ENCODE assay signal across 8 cellular contexts in the genomic region with DNA sequence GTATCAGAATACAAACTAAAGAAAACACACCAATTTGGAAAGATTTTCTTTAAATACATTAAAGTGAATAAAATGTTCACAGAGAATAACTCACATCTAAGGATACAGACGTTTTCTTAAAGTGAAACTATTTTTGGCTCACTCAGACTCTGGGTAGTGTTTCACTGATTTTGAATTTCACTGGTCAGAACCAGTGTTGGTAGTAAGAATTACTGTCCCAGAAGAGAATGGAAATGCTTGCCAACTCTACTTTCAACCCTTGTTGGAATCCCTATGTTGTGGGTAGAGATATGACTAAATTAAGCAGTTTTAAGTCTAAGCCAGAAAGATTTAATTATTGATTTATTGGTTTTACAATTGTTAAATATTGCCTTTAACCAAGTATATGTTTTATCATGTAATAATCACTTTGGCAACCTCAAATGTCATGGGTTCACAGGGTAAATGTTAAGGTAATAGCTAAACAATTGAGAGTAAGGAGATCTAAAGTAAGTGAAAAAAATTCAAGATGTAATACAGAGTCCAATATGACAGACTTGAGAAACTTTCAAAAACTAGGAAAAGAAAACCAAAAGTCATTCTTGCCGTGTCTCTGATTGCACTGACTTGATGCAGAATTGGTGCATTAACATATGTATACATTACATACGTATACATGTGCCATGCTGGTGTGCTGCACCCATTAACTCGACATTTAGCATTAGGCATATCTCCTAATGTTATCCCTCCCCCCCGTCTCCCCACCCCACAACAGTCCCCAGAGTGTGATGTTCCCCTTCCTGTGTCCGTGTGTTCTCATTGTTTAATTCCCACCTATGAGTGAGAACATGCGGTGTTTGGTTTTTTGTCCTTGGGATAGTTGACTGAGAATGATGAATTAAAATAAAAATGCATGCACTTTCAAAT.
DNase-seq lines count a peak whose midpoint lies in the region; ATAC-seq, FAIRE-seq and TF ChIP-seq lines count a peak whose summit lies in the region.
"Not testable (repeated sequence)": the region's sequence is repeated elsewhere in the genome, so short reads cannot be mapped to it uniquely, and the experiment has no call there.

No MANE protein-coding gene starts in this region.

- not testable (repeated sequence) for H3K4me3 ChIP-seq in A549; MG63; PC-3 (ENCODE audit: low read length); esophagus muscularis mucosa

- not testable (repeated sequence) for H3K27me3 Mint-ChIP-seq in activated CD4-positive, alpha-beta T cell treated with anti-CD3 and anti-CD28 coated beads, Interleukin-2, amount 10 ng/mL, durations not matched to agents 24 days and 14 days

- intact Hi-C loops in PC-3 (cut with micrococcal nuclease); activated CD4-positive, alpha-beta T cell treated with anti-CD3 and anti-CD28 coated beads, Interleukin-2, amount 10 ng/mL, durations not matched to agents 24 days and 14 days (cut with micrococcal nuclease); esophagus muscularis mucosa (cut with DNase I): not testable (repeated sequence)

- not testable (repeated sequence) for H3K79me2 ChIP-seq in PC-3 (ENCODE audit: low read length)

- not testable (repeated sequence) for BruUV-seq in PC-3 (replicated peaks; lab: Mats Ljungman, UMichigan)

- not testable (repeated sequence) for TF ChIP-seq EP300 in A549 (IDR thresholded peaks at IDR 0.05); esophagus muscularis mucosa (IDR thresholded peaks at IDR 0.05)

- not testable (repeated sequence) for H4K20me1 ChIP-seq in PC-3 (ENCODE audit: low read length)

- DNase-seq in A549 (ENCODE audit: low read depth in 1 of 2, low spot score in 1 of 2): peak in 1 of 2 experiments; percentile 83
- peak; percentile 51 for DNase-seq in Daoy (ENCODE audit: low read depth)
- peak; percentile 57 for DNase-seq in MG63
- DNase-seq in PC-3: peak; percentile 2
- DNase-seq in RCC 7860 (ENCODE audit: low spot score): peak; percentile 4
- DNase-seq in activated CD4-positive, alpha-beta T cell treated with anti-CD3 and anti-CD28 coated beads, Interleukin-2, amount 10 ng/mL, durations not matched to agents 24 days and 14 days: peak; percentile 50
- DNase-seq in esophagus muscularis mucosa (ENCODE audit: extremely low spot score): peak; percentile 50
- DNase-seq in medulla oblongata (ENCODE audit: extremely low spot score): peak; percentile 3

- not testable (repeated sequence) for H3K27ac Mint-ChIP-seq in activated CD4-positive, alpha-beta T cell treated with anti-CD3 and anti-CD28 coated beads, Interleukin-2, amount 10 ng/mL, durations not matched to agents 24 days and 14 days

- peaks cover 18% of the 10 kb centered on the region for H3K9me3 ChIP-seq in A549
- H3K9me3 ChIP-seq in MG63; PC-3 (ENCODE audit: low read length); esophagus muscularis mucosa: not testable (repeated sequence)

- H3K36me3 ChIP-seq in MG63; PC-3 (ENCODE audit: low read depth, low read length); esophagus muscularis mucosa: not testable (repeated sequence)

- CTCF ChIA-PET in A549 (lab: Yijun Ruan, JAX); PC-3 (lab: Charles Lee): not testable (repeated sequence)

- 5% methylated on average over 7 of the region's 7 CpGs for WGBS in A549 (ENCODE audit: missing lambda C conversion rate)
- WGBS in esophagus muscularis mucosa: 45% methylated on average over 7 of the region's 7 CpGs

- H3F3A ChIP-seq in PC-3 (ENCODE audit: low read length, unreplicated experiment): not testable (repeated sequence)

- H3K27me3 ChIP-seq in MG63; PC-3 (ENCODE audit: low read length): not testable (repeated sequence)
- peaks cover 0 to 46% (median 3%) of the 10 kb centered on the region in 4 donors for H3K27me3 ChIP-seq in esophagus muscularis mucosa

- H3K4me2 ChIP-seq in A549; PC-3 (ENCODE audit: low read length): not testable (repeated sequence)

- TF ChIP-seq POLR2A in A549 (IDR thresholded peaks at IDR 0.05; ENCODE audit: low read length); esophagus muscularis mucosa (IDR thresholded peaks at IDR 0.05; ENCODE audit: low read depth): not testable (repeated sequence)

- not testable (repeated sequence) for H3K4me1 ChIP-seq in A549; PC-3 (ENCODE audit: insufficient read depth, low read length); esophagus muscularis mucosa

- POLR2A ChIA-PET in A549 (lab: Yijun Ruan, JAX); PC-3 (lab: Charles Lee; ENCODE audit: unreplicated experiment): not testable (repeated sequence)

- H3K9ac ChIP-seq in PC-3 (ENCODE audit: low read length): not testable (repeated sequence)

- FAIRE-seq in A549 (lab: Jason Lieb, UNC): peak; percentile 13
- FAIRE-seq in RCC 7860 (lab: Jason Lieb, UNC): not testable (repeated sequence)

- H3K4me3 Mint-ChIP-seq in activated CD4-positive, alpha-beta T cell treated with anti-CD3 and anti-CD28 coated beads, Interleukin-2, amount 10 ng/mL, durations not matched to agents 24 days and 14 days: not testable (repeated sequence)

- H2AFZ ChIP-seq in PC-3 (ENCODE audit: low read length): not testable (repeated sequence)

- not testable (repeated sequence) for H3K9me2 ChIP-seq in PC-3 (replicated peaks; ENCODE audit: low read length)

- not testable (repeated sequence) for TF ChIP-seq RAD21 in A549 (conservative IDR thresholded peaks at IDR 0.05 in 1 of 2, IDR thresholded peaks at IDR 0.05 in 1 of 2)

- not testable (repeated sequence) for H3K27ac ChIP-seq in A549; PC-3 (ENCODE audit: low read length); esophagus muscularis mucosa (replicated peaks in 1 of 4)

- not testable (repeated sequence) for H3K36me3 Mint-ChIP-seq in activated CD4-positive, alpha-beta T cell treated with anti-CD3 and anti-CD28 coated beads, Interleukin-2, amount 10 ng/mL, durations not matched to agents 24 days and 14 days (ENCODE audit: low read depth)

- not testable (repeated sequence) for H3K4me1 Mint-ChIP-seq in activated CD4-positive, alpha-beta T cell treated with anti-CD3 and anti-CD28 coated beads, Interleukin-2, amount 10 ng/mL, durations not matched to agents 24 days and 14 days

- 0 out of 6 replicates have a peak, but pooled peaks of 1 of the 2 experiments have one; percentile 0 for ATAC-seq in A549
- not testable (repeated sequence) for ATAC-seq in PC-3

- peaks cover 29% of the 10 kb centered on the region for H3K9me3 Mint-ChIP-seq in activated CD4-positive, alpha-beta T cell treated with anti-CD3 and anti-CD28 coated beads, Interleukin-2, amount 10 ng/mL, durations not matched to agents 24 days and 14 days

- TF ChIP-seq CTCF in A549 (IDR thresholded peaks at IDR 0.05); PC-3 (conservative IDR thresholded peaks at IDR 0.05; ENCODE audit: low read depth, low read length); esophagus muscularis mucosa (IDR thresholded peaks at IDR 0.05): not testable (repeated sequence)

TF ChIP-seq in A549, 52 proteins besides CTCF, POLR2A, EP300 and RAD21 (continues in another document):
- TF ChIP-seq HEYL (CRISPR knock-in tag; IDR thresholded peaks at IDR 0.05): peak; percentile 74; the same call in 1 of the 2 replicates
- TF ChIP-seq RARB (CRISPR knock-in tag; IDR thresholded peaks at IDR 0.05): peak; percentile 98
- peak; percentile 97 for TF ChIP-seq HMGXB4 (CRISPR knock-in tag; IDR thresholded peaks at IDR 0.05; ENCODE audit: borderline replicate concordance)
- TF ChIP-seq HOXB13 (CRISPR knock-in tag; IDR thresholded peaks at IDR 0.05; ENCODE audit: low read depth): peak; percentile 81
- TF ChIP-seq, protein P1, sequence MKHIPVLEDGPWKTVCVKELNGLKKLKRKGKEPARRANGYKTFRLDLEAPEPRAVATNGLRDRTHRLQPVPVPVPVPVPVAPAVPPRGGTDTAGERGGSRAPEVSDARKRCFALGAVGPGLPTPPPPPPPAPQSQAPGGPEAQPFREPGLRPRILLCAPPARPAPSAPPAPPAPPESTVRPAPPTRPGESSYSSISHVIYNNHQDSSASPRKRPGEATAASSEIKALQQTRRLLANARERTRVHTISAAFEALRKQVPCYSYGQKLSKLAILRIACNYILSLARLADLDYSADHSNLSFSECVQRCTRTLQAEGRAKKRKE (CRISPR knock-in tag; IDR thresholded peaks at IDR 0.05; ENCODE audit: low read depth): peak; percentile 97
- TF ChIP-seq HOXB5 (CRISPR knock-in tag; IDR thresholded peaks at IDR 0.05): peak; percentile 93
- TF ChIP-seq PBX3 (IDR thresholded peaks at IDR 0.05): 0 out of 2 replicates have a peak, but pooled peaks have one; percentile 36
- TF ChIP-seq ZNF302 (CRISPR knock-in tag; IDR thresholded peaks at IDR 0.05): peak; percentile 76
- TF ChIP-seq ZSCAN20 (CRISPR knock-in tag; IDR thresholded peaks at IDR 0.05): peak; percentile 90
- TF ChIP-seq HOXA7 (CRISPR knock-in tag; IDR thresholded peaks at IDR 0.05): peak; percentile 99
